In the genomic region with DNA sequence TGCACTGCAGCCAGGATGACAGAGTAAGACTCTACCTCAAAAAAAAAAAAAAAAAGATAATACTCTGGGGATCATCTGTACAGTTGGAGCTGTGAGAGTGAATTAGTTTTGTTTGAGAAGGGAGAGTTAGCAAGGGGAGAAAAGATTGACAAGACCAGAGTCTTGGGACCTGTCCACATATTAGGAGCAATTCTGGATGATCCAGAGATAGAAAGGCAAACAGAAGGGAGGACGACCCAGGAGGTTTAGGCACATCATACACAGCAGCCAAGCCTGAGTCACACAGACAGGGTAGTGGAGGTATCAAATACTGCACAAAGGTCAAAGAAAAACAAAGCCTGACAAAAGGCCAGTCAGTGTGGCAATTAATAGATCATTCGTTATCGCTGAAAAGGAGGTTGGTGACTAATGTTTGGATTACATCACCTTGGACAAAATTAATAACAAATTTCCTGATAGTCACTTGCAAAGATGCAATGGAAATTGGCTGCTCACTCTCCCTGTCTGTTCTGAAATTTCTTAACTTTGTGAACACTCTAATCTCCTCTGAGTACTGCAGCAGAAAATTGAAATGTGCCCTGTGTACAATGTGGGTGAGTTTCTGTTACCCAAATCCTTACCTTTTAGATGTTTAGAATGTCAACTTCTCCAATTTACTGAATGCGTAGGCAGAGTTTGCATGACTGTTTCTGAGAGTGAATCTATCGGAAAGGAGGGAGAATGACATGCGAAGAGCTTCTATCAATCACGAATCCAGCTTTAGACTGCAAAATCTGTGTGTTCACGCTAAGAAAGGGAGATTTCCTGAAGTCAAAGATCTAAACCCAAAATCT, we compare ENCODE assay signal across 2 cellular contexts.
TF ChIP-seq lines count a peak whose summit lies in the region.

No MANE protein-coding gene starts in this region.

TF ChIP-seq in GM12878, 131 proteins besides CTCF, POLR2A, EP300 and RAD21 (continued from another document):
- TF ChIP-seq, protein P1, sequence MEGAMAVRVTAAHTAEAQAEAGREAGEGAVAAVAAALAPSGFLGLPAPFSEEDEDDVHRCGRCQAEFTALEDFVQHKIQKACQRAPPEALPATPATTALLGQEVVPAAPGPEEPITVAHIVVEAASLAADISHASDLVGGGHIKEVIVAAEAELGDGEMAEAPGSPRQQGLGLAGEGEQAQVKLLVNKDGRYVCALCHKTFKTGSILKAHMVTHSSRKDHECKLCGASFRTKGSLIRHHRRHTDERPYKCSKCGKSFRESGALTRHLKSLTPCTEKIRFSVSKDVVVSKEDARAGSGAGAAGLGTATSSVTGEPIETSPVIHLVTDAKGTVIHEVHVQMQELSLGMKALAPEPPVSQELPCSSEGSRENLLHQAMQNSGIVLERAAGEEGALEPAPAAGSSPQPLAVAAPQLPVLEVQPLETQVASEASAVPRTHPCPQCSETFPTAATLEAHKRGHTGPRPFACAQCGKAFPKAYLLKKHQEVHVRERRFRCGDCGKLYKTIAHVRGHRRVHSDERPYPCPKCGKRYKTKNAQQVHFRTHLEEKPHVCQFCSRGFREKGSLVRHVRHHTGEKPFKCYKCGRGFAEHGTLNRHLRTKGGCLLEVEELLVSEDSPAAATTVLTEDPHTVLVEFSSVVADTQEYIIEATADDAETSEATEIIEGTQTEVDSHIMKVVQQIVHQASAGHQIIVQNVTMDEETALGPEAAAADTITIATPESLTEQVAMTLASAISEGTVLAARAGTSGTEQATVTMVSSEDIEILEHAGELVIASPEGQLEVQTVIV (IDR thresholded peaks at IDR 0.05; ENCODE audit: borderline replicate concordance, partially characterized antibody), result no peak
- no peak for TF ChIP-seq SPI1 (IDR thresholded peaks at IDR 0.05; ENCODE audit: borderline replicate concordance, insufficient read depth, low read depth, low read length)
- TF ChIP-seq SRF (IDR thresholded peaks at IDR 0.05; ENCODE audit: low read depth in 2 of 2, low read length in 2 of 2), result no peak
- no peak for TF ChIP-seq MEF2B (IDR thresholded peaks at IDR 0.05; ENCODE audit: partially characterized antibody, poor library complexity, severe bottlenecking)
- TF ChIP-seq CREB1 (IDR thresholded peaks at IDR 0.05; ENCODE audit: low read depth), result no peak
- TF ChIP-seq JUNB (IDR thresholded peaks at IDR 0.05), result no peak

TF ChIP-seq in liver, 16 proteins besides CTCF, POLR2A, EP300 and RAD21 (continued from another document):
- TF ChIP-seq, protein P2, sequence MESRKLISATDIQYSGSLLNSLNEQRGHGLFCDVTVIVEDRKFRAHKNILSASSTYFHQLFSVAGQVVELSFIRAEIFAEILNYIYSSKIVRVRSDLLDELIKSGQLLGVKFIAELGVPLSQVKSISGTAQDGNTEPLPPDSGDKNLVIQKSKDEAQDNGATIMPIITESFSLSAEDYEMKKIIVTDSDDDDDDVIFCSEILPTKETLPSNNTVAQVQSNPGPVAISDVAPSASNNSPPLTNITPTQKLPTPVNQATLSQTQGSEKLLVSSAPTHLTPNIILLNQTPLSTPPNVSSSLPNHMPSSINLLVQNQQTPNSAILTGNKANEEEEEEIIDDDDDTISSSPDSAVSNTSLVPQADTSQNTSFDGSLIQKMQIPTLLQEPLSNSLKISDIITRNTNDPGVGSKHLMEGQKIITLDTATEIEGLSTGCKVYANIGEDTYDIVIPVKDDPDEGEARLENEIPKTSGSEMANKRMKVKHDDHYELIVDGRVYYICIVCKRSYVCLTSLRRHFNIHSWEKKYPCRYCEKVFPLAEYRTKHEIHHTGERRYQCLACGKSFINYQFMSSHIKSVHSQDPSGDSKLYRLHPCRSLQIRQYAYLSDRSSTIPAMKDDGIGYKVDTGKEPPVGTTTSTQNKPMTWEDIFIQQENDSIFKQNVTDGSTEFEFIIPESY (IDR thresholded peaks at IDR 0.05), result peak; percentile 78
- TF ChIP-seq, protein P3, sequence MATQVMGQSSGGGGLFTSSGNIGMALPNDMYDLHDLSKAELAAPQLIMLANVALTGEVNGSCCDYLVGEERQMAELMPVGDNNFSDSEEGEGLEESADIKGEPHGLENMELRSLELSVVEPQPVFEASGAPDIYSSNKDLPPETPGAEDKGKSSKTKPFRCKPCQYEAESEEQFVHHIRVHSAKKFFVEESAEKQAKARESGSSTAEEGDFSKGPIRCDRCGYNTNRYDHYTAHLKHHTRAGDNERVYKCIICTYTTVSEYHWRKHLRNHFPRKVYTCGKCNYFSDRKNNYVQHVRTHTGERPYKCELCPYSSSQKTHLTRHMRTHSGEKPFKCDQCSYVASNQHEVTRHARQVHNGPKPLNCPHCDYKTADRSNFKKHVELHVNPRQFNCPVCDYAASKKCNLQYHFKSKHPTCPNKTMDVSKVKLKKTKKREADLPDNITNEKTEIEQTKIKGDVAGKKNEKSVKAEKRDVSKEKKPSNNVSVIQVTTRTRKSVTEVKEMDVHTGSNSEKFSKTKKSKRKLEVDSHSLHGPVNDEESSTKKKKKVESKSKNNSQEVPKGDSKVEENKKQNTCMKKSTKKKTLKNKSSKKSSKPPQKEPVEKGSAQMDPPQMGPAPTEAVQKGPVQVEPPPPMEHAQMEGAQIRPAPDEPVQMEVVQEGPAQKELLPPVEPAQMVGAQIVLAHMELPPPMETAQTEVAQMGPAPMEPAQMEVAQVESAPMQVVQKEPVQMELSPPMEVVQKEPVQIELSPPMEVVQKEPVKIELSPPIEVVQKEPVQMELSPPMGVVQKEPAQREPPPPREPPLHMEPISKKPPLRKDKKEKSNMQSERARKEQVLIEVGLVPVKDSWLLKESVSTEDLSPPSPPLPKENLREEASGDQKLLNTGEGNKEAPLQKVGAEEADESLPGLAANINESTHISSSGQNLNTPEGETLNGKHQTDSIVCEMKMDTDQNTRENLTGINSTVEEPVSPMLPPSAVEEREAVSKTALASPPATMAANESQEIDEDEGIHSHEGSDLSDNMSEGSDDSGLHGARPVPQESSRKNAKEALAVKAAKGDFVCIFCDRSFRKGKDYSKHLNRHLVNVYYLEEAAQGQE (IDR thresholded peaks at IDR 0.05), result peak; percentile 42
- TF ChIP-seq HNF4A (conservative IDR thresholded peaks at IDR 0.05), result peak; percentile 73 to 81
- TF ChIP-seq GABPA (IDR thresholded peaks at IDR 0.05 in 1 of 2, conservative IDR thresholded peaks at IDR 0.05 in 1 of 2), result no peak
- peak; percentile 44 for TF ChIP-seq HNF4G (IDR thresholded peaks at IDR 0.05)
- TF ChIP-seq EGR1 (IDR thresholded peaks at IDR 0.05; ENCODE audit: low read depth in 2 of 2), result peak in 1 of 2 donors; percentile 84
- TF ChIP-seq FOXA2 (IDR thresholded peaks at IDR 0.05), result no peak
- TF ChIP-seq FOXA1 (IDR thresholded peaks at IDR 0.05), result peak; percentile 9
- peak; percentile 68 for TF ChIP-seq NR2F2 (IDR thresholded peaks at IDR 0.05)
